In the genomic region with DNA sequence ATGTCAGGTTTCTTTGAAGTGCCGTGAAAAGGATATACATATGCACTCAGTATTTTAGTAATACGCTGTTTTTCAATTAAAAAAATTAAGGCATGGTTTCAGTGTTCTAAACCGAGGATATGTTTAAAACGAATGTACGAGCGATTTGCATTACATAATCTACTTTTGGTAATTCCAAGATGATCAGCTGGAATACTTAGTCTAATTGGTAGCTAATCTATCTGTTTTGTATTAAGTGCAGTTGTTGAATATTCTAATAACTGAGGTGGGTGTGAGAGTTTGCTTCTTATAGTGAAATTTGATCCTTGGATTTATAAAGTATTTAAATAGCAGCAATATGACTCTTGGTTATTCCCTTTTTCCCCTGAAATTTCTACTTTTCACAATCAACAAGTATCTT, we compare ENCODE assay signal across 9 cellular contexts. TPM values are rescaled to one million over a fixed set of nuclear protein-coding genes. Genes with fewer than 3 reads are reported as not detected.
A peak's percentile ranks its signal among the peaks of the same experiment; 100 is the strongest.
DNase-seq lines count a peak whose midpoint lies in the region; ATAC-seq and TF ChIP-seq lines count a peak whose summit lies in the region.
"Had no signal": no experiment of that assay in that cellular context is flagged by ENCODE, and none has a peak within 500 bp of the region (broad histone marks: within the 10 kb centered on the region; RNA-seq: fewer than 3 reads in every experiment).

No MANE protein-coding gene starts in this region.

- DNase-seq in RWPE2 (ENCODE audit: low spot score) = no peak
- DNase-seq in fibroblast of mammary gland (ENCODE audit: low read depth) = no peak
- no peak for DNase-seq in progenitor cell of endocrine pancreas (ENCODE audit: low spot score, unreplicated experiment)
- no peak for DNase-seq in GM19238 (ENCODE audit: insufficient read length, low spot score)
- no peak for DNase-seq in GM10248 (ENCODE audit: extremely low spot score)
- DNase-seq in stimulated activated naive CD4-positive, alpha-beta T cell (lab: John Stamatoyannopoulos, UW) = no peak
- DNase-seq in foreskin melanocyte = no peak
- DNase-seq: SIG-M5 had no signal

- POLR2A ChIA-PET in GM10248 (lab: Yijun Ruan, JAX) = no interaction called here

- CTCF ChIA-PET in GM10248 (lab: Yijun Ruan, JAX) = interaction anchor here (0.9 to 4.0 kb wide), 4 partner anchors 9 to 123 kb away, joined by 3 to 17 read pairs (median 12); no protein-coding TSS in a partner anchor

- peak overlapping the region; percentile 73 for H3K4me3 ChIP-seq in GM08714 (ENCODE audit: low read length)
- peak overlapping the region; percentile 70 for H3K4me3 ChIP-seq in RWPE2 (ENCODE audit: severe bottlenecking)
- H3K4me3 ChIP-seq in fibroblast of mammary gland (ENCODE audit: control insufficient read depth, low read depth, low read length) = peak overlapping the region; percentile 86

- H3K9me3 ChIP-seq in RWPE2 (ENCODE audit: severe bottlenecking) = no peaks in the 10 kb centered on the region

- H3K4me1 Mint-ChIP-seq in progenitor cell of endocrine pancreas (ENCODE audit: low read depth) = peaks cover 23% of the 10 kb centered on the region

- H3K27me3 Mint-ChIP-seq in progenitor cell of endocrine pancreas = peaks cover 12% of the 10 kb centered on the region

- peak overlapping the region; percentile 88 for H3K4me3 Mint-ChIP-seq in progenitor cell of endocrine pancreas (ENCODE audit: low read depth)

- H3K27ac ChIP-seq in RWPE2 (ENCODE audit: poor library complexity, severe bottlenecking) = no peak overlapping the region

- TF ChIP-seq CTCF in RWPE2 (IDR thresholded peaks at IDR 0.05; ENCODE audit: poor library complexity, severe bottlenecking) (no peak), fibroblast of mammary gland (conservative IDR thresholded peaks at IDR 0.05; ENCODE audit: control insufficient read depth, insufficient read depth, low read depth, low read length) (no peak), progenitor cell of endocrine pancreas (IDR thresholded peaks at IDR 0.05; ENCODE audit: unreplicated experiment) (no peak), GM10248 (IDR thresholded peaks at IDR 0.05; ENCODE audit: control extremely low read depth, extremely low read depth, low read depth, missing control alignments) (no peak)

- H3K36me3 ChIP-seq in RWPE2 (ENCODE audit: low read depth) = no peaks in the 10 kb centered on the region

- H3K4me1 ChIP-seq in RWPE2 (ENCODE audit: insufficient read depth, poor library complexity, severe bottlenecking) = peaks cover 9% of the 10 kb centered on the region

- H3K27me3 ChIP-seq in RWPE2 (ENCODE audit: insufficient read depth, poor library complexity, severe bottlenecking) = no peaks in the 10 kb centered on the region

- peaks cover 2% of the 10 kb centered on the region for H3K36me3 Mint-ChIP-seq in progenitor cell of endocrine pancreas (ENCODE audit: insufficient read depth)

- peak overlapping the region; percentile 92 for H3K27ac Mint-ChIP-seq in progenitor cell of endocrine pancreas

- ATAC-seq in RWPE2 (ENCODE audit: low read depth) = no peak

- H3K9me3 Mint-ChIP-seq in progenitor cell of endocrine pancreas (ENCODE audit: low read depth) = no peaks in the 10 kb centered on the region

RNA-seq across cellular contexts. Expression of gene RNF2, which starts 1.3 kb away (rescaled TPM):
- total RNA-seq in progenitor cell of endocrine pancreas = 35.1 and 37.5 TPM in 2 replicates
